Comparison of ENCODE assay signal across 11 cellular contexts in the genomic region with DNA sequence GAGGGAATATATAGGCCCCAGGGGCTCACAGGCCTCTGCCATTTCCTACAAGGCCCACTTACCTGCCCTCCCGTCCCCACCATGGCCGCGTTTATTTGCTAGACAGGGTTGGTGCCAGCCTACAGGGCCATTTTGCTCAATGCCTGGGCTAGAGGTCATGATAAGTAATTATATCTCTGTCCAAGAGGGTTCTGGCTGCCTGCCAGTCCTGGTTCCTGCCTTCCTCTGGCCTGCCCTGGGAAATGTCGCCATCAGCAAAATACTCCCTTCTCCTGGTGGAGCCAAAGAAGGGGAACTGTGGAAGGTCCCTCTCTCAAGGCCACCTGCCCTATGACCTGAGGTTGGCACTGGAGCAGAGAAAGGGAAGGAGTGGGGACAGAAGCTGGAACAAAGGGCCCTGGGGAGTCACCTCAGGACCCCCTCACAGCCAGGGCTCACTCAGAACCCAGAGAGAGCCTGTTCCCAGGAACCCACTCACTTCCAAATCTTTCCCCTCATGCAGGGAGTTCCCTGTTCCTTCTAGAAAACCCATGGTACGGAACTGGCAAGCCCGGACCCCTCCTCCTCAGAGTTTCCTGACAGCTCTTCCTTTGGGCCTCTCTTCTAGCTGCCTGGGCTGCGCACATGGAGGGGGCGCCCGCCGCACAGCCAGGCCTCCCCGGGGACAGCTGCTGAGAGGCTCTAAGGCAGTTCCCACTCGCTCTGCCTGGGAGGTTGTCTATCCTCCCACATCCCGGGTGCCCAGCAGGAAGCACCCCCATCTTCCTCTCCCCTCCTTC.
DNase-seq lines count a peak whose midpoint lies in the region; FAIRE-seq and TF ChIP-seq lines count a peak whose summit lies in the region.
"Had no signal": no experiment of that assay in that cellular context is flagged by ENCODE, and none has a peak within 500 bp of the region (broad histone marks: within the 10 kb centered on the region; RNA-seq: fewer than 3 reads in every experiment).

No MANE protein-coding gene starts in this region.

- no peak for FAIRE-seq in kidney (lab: Jason Lieb, UNC)

- H3K4me1 ChIP-seq in kidney (ENCODE audit: control insufficient read depth in 1 of 2, insufficient read depth in 1 of 2, low read depth in 1 of 2, low read length in 2 of 2) (peaks cover 6 to 8% of the 10 kb centered on the region in 2 donors), tibial nerve (peaks cover 0 to 52% (median 0%) of the 10 kb centered on the region in 4 donors)

- POLR2A ChIA-PET in activated CD4-positive, alpha-beta T cell treated with anti-CD3 and anti-CD28 coated beads, Interleukin-2, amount 10 ng/mL, durations not matched to agents 7 days and 5 days (lab: Charles Lee), result no interaction called here

- TF ChIP-seq POLR2A in tibial nerve (IDR thresholded peaks at IDR 0.05), result no peak

- H3K9me3 ChIP-seq in kidney (ENCODE audit: control insufficient read depth in 1 of 2, low read length in 2 of 2), result no peaks in the 10 kb centered on the region
- H3K9me3 ChIP-seq in tibial nerve, result no peaks in the 10 kb centered on the region

- H3K27ac ChIP-seq in kidney (ENCODE audit: low read depth in 2 of 2, low read length in 2 of 2) (no peak overlapping the region), tibial nerve (no peak overlapping the region)
- H3K27ac ChIP-seq: RWPE1 had no signal

- DNase-seq in activated CD4-positive, alpha-beta T cell treated with anti-CD3 and anti-CD28 coated beads, Interleukin-2, amount 10 ng/mL, durations not matched to agents 7 days and 5 days, result no peak
- DNase-seq in activated CD4-positive, alpha-beta T cell treated with anti-CD3 and anti-CD28 coated beads for 4 hours, result no peak
- peak; percentile 54 for DNase-seq in cerebellar cortex (ENCODE audit: low spot score)
- DNase-seq in kidney, result peak; percentile 82
- peak; percentile 60 to 61 for DNase-seq in tibial nerve (ENCODE audit: low spot score in 2 of 2)
- DNase-seq in CD1c-positive myeloid dendritic cell (ENCODE audit: extremely low spot score), result no peak
- DNase-seq in NCI-H187 treated with DMSO at 0.1 percent for 48 hours (lab: John Stamatoyannopoulos, UW), result no peak
- DNase-seq in NCI-H345 (lab: John Stamatoyannopoulos, UW), result no peak
- DNase-seq: activated B cell treated with CpG ODN at 0.5 μM for 24 hours; naive thymus-derived CD8-positive, alpha-beta T cell had no signal

- H3K4me3 Mint-ChIP-seq in activated CD4-positive, alpha-beta T cell treated with anti-CD3 and anti-CD28 coated beads, Interleukin-2, amount 10 ng/mL, durations not matched to agents 7 days and 5 days, result no peak overlapping the region
- H3K4me3 Mint-ChIP-seq: activated B cell treated with CpG ODN at 0.5 μM for 24 hours; naive thymus-derived CD8-positive, alpha-beta T cell had no signal

- H3K36me3 ChIP-seq in kidney (ENCODE audit: control insufficient read depth in 1 of 2, insufficient read depth in 2 of 2, low read length in 2 of 2) (no peaks in the 10 kb centered on the region), tibial nerve (no peaks in the 10 kb centered on the region)

- H3K36me3 Mint-ChIP-seq in activated CD4-positive, alpha-beta T cell treated with anti-CD3 and anti-CD28 coated beads, Interleukin-2, amount 10 ng/mL, durations not matched to agents 7 days and 5 days (ENCODE audit: low read depth), result no peaks in the 10 kb centered on the region
- H3K36me3 Mint-ChIP-seq: naive thymus-derived CD8-positive, alpha-beta T cell had no signal

- peaks cover 23% of the 10 kb centered on the region for H3K27me3 Mint-ChIP-seq in activated CD4-positive, alpha-beta T cell treated with anti-CD3 and anti-CD28 coated beads, Interleukin-2, amount 10 ng/mL, durations not matched to agents 7 days and 5 days
- H3K27me3 Mint-ChIP-seq: activated B cell treated with CpG ODN at 0.5 μM for 24 hours had no signal

- peak overlapping the region; percentile 22 for H3K27ac Mint-ChIP-seq in activated CD4-positive, alpha-beta T cell treated with anti-CD3 and anti-CD28 coated beads, Interleukin-2, amount 10 ng/mL, durations not matched to agents 7 days and 5 days
- H3K27ac Mint-ChIP-seq: activated B cell treated with CpG ODN at 0.5 μM for 24 hours had no signal

- TF ChIP-seq CTCF in kidney (IDR thresholded peaks at IDR 0.05; ENCODE audit: borderline replicate concordance, extremely low read depth, insufficient read depth) (no peak), tibial nerve (IDR thresholded peaks at IDR 0.05) (no peak)

- H3K4me1 Mint-ChIP-seq in activated CD4-positive, alpha-beta T cell treated with anti-CD3 and anti-CD28 coated beads, Interleukin-2, amount 10 ng/mL, durations not matched to agents 7 days and 5 days, result peaks cover 11% of the 10 kb centered on the region

- TF ChIP-seq EP300 in tibial nerve (IDR thresholded peaks at IDR 0.05), result no peak

- WGBS in tibial nerve, 2 donors, result 58 to 60% methylated on average over 9 to 13 of the region's 13 CpGs

- no peak overlapping the region for H3K9ac ChIP-seq in kidney (ENCODE audit: low read length in 2 of 2)

- H3K4me3 ChIP-seq in kidney (ENCODE audit: low read length in 2 of 2) (no peak overlapping the region), tibial nerve (no peak overlapping the region)

- H3K9me3 Mint-ChIP-seq in activated CD4-positive, alpha-beta T cell treated with anti-CD3 and anti-CD28 coated beads, Interleukin-2, amount 10 ng/mL, durations not matched to agents 7 days and 5 days, result no peaks in the 10 kb centered on the region
- H3K9me3 Mint-ChIP-seq: activated B cell treated with CpG ODN at 0.5 μM for 24 hours; naive thymus-derived CD8-positive, alpha-beta T cell had no signal

- H3K27me3 ChIP-seq in tibial nerve, result no peaks in the 10 kb centered on the region

- CTCF ChIA-PET in activated CD4-positive, alpha-beta T cell treated with anti-CD3 and anti-CD28 coated beads, Interleukin-2, amount 10 ng/mL, durations not matched to agents 7 days and 5 days (lab: Charles Lee), result no interaction called here

- intact Hi-C loops in kidney (cut with DNase I), result no loop called here

Comparison
In these comparisons a context has a peak if more than half of its experiments do, and no peak if none do; other contexts are left out.
1. DNase-seq: peak in cerebellar cortex (single experiment), kidney (single experiment) and tibial nerve (2 of 2); none in activated CD4-positive, alpha-beta T cell treated with anti-CD3 and anti-CD28 coated beads, Interleukin-2, amount 10 ng/mL, durations not matched to agents 7 days and 5 days (single experiment), activated CD4-positive, alpha-beta T cell treated with anti-CD3 and anti-CD28 coated beads for 4 hours (0 of 2), CD1c-positive myeloid dendritic cell (single experiment), NCI-H187 treated with DMSO at 0.1 percent for 48 hours (single experiment) and NCI-H345 (single experiment).